ENCODE assay signal across 29 cellular contexts in genomic region chr4:133801858-133802257, GRCh38.
DNase-seq lines count a peak whose midpoint lies in the region; ATAC-seq and TF ChIP-seq lines count a peak whose summit lies in the region.
"Had no signal": no experiment of that assay in that cellular context is flagged by ENCODE, and none has a peak within 500 bp of the region (broad histone marks: within the 10 kb centered on the region; RNA-seq: fewer than 3 reads in every experiment).

No MANE protein-coding gene starts in this region.

- H2BK12ac ChIP-seq in H9 (ENCODE audit: insufficient read length, low read depth, low read length) (no peak overlapping the region), neuronal stem cell (ENCODE audit: low read length) (no peak overlapping the region)

- H3K23me2 ChIP-seq in H9 (ENCODE audit: insufficient read length, low read depth, low read length, poor library complexity, severe bottlenecking) = no peaks in the 10 kb centered on the region

- TF ChIP-seq CTCF in H9 (conservative IDR thresholded peaks at IDR 0.05) = no peak
- TF ChIP-seq CTCF in endodermal cell (conservative IDR thresholded peaks at IDR 0.05) = no peak

- H3K4me1 Mint-ChIP-seq in H9 = peaks cover 19 to 22% of the 10 kb centered on the region in 2 experiments
- H3K4me1 Mint-ChIP-seq in endodermal cell = peaks cover 2% of the 10 kb centered on the region
- H3K4me1 Mint-ChIP-seq: central memory CD8-positive, alpha-beta T cell; nephron; stimulated activated effector memory CD8-positive, alpha-beta T cell treated with anti-CD3 and anti-CD28 coated beads, Interleukin-12 subunit alpha, Interleukin-12 subunit beta, amount 100 ng/mL, for 72 hours; T-helper 17 cell had no signal

- no peaks in the 10 kb centered on the region for H4K20me1 ChIP-seq in H9 (ENCODE audit: control insufficient read depth, insufficient read depth, insufficient read length)

- H3K4ac ChIP-seq in H9 (ENCODE audit: low read depth, low read length) (no peak overlapping the region), neuronal stem cell (ENCODE audit: low read length) (no peak overlapping the region)

- H3K4me3 Mint-ChIP-seq in H9 (no peak overlapping the region), endodermal cell (no peak overlapping the region)
- H3K4me3 Mint-ChIP-seq: activated CD8-positive, alpha-beta T cell treated with anti-CD3 and anti-CD28 coated beads, Interleukin-2, amount 10 ng/mL, durations not matched to agents 7 days and 5 days; activated naive CD8-positive, alpha-beta T cell; central memory CD8-positive, alpha-beta T cell; nephron; stimulated activated effector memory CD8-positive, alpha-beta T cell treated with anti-CD3 and anti-CD28 coated beads, Interleukin-12 subunit alpha, Interleukin-12 subunit beta, amount 100 ng/mL, for 72 hours; T-helper 17 cell; type B pancreatic cell had no signal

- H3K36me3 ChIP-seq in endodermal cell (ENCODE audit: control insufficient read depth, insufficient read depth, low read length) = no peaks in the 10 kb centered on the region
- H3K36me3 ChIP-seq in neuronal stem cell (replicated peaks in 1 of 2; ENCODE audit: control insufficient read depth in 2 of 2, insufficient read depth in 2 of 2, low read length in 2 of 2) = no peaks in the 10 kb centered on the region
- H3K36me3 ChIP-seq: right atrium auricular region had no signal

- H4K91ac ChIP-seq in H9 (ENCODE audit: insufficient read length, low read depth, low read length) (no peak overlapping the region), neuronal stem cell (ENCODE audit: low read depth, low read length, poor library complexity) (no peak overlapping the region)

- no peak overlapping the region for H4K8ac ChIP-seq in H9 (replicated peaks; ENCODE audit: insufficient read length, low read depth, low read length)
- no peak overlapping the region for H4K8ac ChIP-seq in neuronal stem cell (ENCODE audit: low read depth, low read length)

- H3K36me3 Mint-ChIP-seq in H9 (ENCODE audit: insufficient read depth in 1 of 3, low read depth in 3 of 3) (no peaks in the 10 kb centered on the region), endodermal cell (ENCODE audit: low read depth) (no peaks in the 10 kb centered on the region)
- H3K36me3 Mint-ChIP-seq: activated naive CD8-positive, alpha-beta T cell; stimulated activated effector memory CD8-positive, alpha-beta T cell treated with anti-CD3 and anti-CD28 coated beads, Interleukin-12 subunit alpha, Interleukin-12 subunit beta, amount 100 ng/mL, for 72 hours; type B pancreatic cell had no signal

- H2BK15ac ChIP-seq in H9 (ENCODE audit: low read depth, low read length) = no peak overlapping the region
- no peak overlapping the region for H2BK15ac ChIP-seq in neuronal stem cell (ENCODE audit: low read length)

- H3K27me3 Mint-ChIP-seq in H9 (ENCODE audit: low read depth) (no peaks in the 10 kb centered on the region), endodermal cell (ENCODE audit: insufficient read depth) (no peaks in the 10 kb centered on the region)
- H3K27me3 Mint-ChIP-seq: activated naive CD8-positive, alpha-beta T cell; central memory CD8-positive, alpha-beta T cell; T-helper 17 cell; type B pancreatic cell had no signal

- no peak overlapping the region for H3K56ac ChIP-seq in H9 (ENCODE audit: insufficient read length, low read depth, low read length)

- H4K5ac ChIP-seq in H9 (ENCODE audit: insufficient read length, low read depth, low read length) = no peak overlapping the region

- H3K79me2 ChIP-seq in H9 (ENCODE audit: insufficient read depth, low read length) = no peaks in the 10 kb centered on the region
- H3K79me2 ChIP-seq: parathyroid adenoma had no signal

- no peak overlapping the region for H3K4me2 ChIP-seq in H9 (ENCODE audit: insufficient read depth, insufficient read length, low read length)
- H3K4me2 ChIP-seq in neuronal stem cell (ENCODE audit: insufficient read depth, low read length, poor library complexity, severe bottlenecking) = no peak overlapping the region
- H3K4me2 ChIP-seq: KMS-11 had no signal

- H3K27ac Mint-ChIP-seq in H9 (peak overlapping the region; percentile 81 to 91 (median 87); a peak in 5 of 7 replicates), endodermal cell (peak overlapping the region; percentile 76)
- H3K27ac Mint-ChIP-seq: activated CD8-positive, alpha-beta T cell treated with anti-CD3 and anti-CD28 coated beads, Interleukin-2, amount 10 ng/mL, durations not matched to agents 7 days and 5 days; activated naive CD8-positive, alpha-beta T cell; nephron; stimulated activated effector memory CD8-positive, alpha-beta T cell treated with anti-CD3 and anti-CD28 coated beads, Interleukin-12 subunit alpha, Interleukin-12 subunit beta, amount 100 ng/mL, for 72 hours; T-helper 17 cell; type B pancreatic cell had no signal

- H3K9ac ChIP-seq in H9 (ENCODE audit: extremely low read depth, insufficient read length, low read length) (no peak overlapping the region), endodermal cell (ENCODE audit: extremely low read depth, low read length, poor library complexity, severe bottlenecking) (no peak overlapping the region), neuronal stem cell (ENCODE audit: low read depth, low read length, poor library complexity) (no peak overlapping the region)
- H3K9ac ChIP-seq: KMS-11, parathyroid adenoma had no signal

- H3K14ac ChIP-seq in H9 (ENCODE audit: insufficient read depth, low read length) (no peak overlapping the region), neuronal stem cell (ENCODE audit: low read length) (no peak overlapping the region)

- H3K4me3 ChIP-seq in endodermal cell (ENCODE audit: low read length) (no peak overlapping the region), neuronal stem cell (ENCODE audit: low read length in 2 of 2) (no peak overlapping the region)
- H3K4me3 ChIP-seq: right atrium auricular region, SK-N-MC had no signal

- H3K23ac ChIP-seq in H9 (ENCODE audit: insufficient read length, low read depth, low read length) = no peak overlapping the region
- H3K23ac ChIP-seq in neuronal stem cell (ENCODE audit: low read depth, low read length, poor library complexity) = no peak overlapping the region

- no peaks in the 10 kb centered on the region for H3K9me3 ChIP-seq in H9 (ENCODE audit: control insufficient read depth, low read depth, low read length)
- no peaks in the 10 kb centered on the region for H3K9me3 ChIP-seq in endodermal cell (ENCODE audit: control insufficient read depth, low read length)
- H3K9me3 ChIP-seq in neuronal stem cell (replicated peaks in 1 of 2; ENCODE audit: control insufficient read depth in 2 of 2, insufficient read depth in 1 of 2, low read depth in 1 of 2, low read length in 2 of 2) = no peaks in the 10 kb centered on the region
- H3K9me3 ChIP-seq: right atrium auricular region had no signal

- H3K18ac ChIP-seq in H9 (ENCODE audit: insufficient read length, low read depth, low read length) (no peak overlapping the region), neuronal stem cell (ENCODE audit: low read length) (no peak overlapping the region)

- H3K79me1 ChIP-seq in H9 (ENCODE audit: insufficient read depth, low read depth, low read length, poor library complexity, severe bottlenecking) = no peaks in the 10 kb centered on the region
- no peaks in the 10 kb centered on the region for H3K79me1 ChIP-seq in neuronal stem cell (ENCODE audit: low read depth, low read length)

- H3K9me3 Mint-ChIP-seq in H9 (no peaks in the 10 kb centered on the region), endodermal cell (no peaks in the 10 kb centered on the region)
- H3K9me3 Mint-ChIP-seq: nephron, type B pancreatic cell had no signal

- ATAC-seq in GM19324 (IDR thresholded peaks at IDR 0.05; ENCODE audit: low FRiP score, unreplicated experiment) = no peak
- ATAC-seq: activated CD8-positive, alpha-beta T cell treated with anti-CD3 and anti-CD28 coated beads, Interleukin-2, amount 10 ng/mL, durations not matched to agents 7 days and 5 days; stimulated activated effector memory CD8-positive, alpha-beta T cell treated with anti-CD3 and anti-CD28 coated beads, Interleukin-12 subunit alpha, Interleukin-12 subunit beta, amount 100 ng/mL, for 72 hours; T-helper 17 cell had no signal

- H2AK5ac ChIP-seq in H9 (ENCODE audit: insufficient read length, low read length) (no peak overlapping the region), neuronal stem cell (ENCODE audit: low read depth, low read length) (no peak overlapping the region)

- H3K27me3 ChIP-seq in H9 (ENCODE audit: insufficient read depth, low read length) (no peaks in the 10 kb centered on the region), endodermal cell (ENCODE audit: control insufficient read depth, insufficient read depth, low read length, poor library complexity, severe bottlenecking) (no peaks in the 10 kb centered on the region), neuronal stem cell (ENCODE audit: control insufficient read depth in 3 of 3, insufficient read depth in 3 of 3, low read depth in 1 of 3, low read length in 3 of 3) (no peaks in the 10 kb centered on the region)
- H3K27me3 ChIP-seq: right atrium auricular region had no signal

- H3K4me1 ChIP-seq in H9 (ENCODE audit: insufficient read depth, low read length) = no peaks in the 10 kb centered on the region
- no peaks in the 10 kb centered on the region for H3K4me1 ChIP-seq in endodermal cell (ENCODE audit: control insufficient read depth, insufficient read depth, low read length)
- peaks cover 0 to 18% of the 10 kb centered on the region in 2 donors for H3K4me1 ChIP-seq in neuronal stem cell (ENCODE audit: control insufficient read depth in 2 of 2, insufficient read depth in 1 of 2, low read depth in 1 of 2, low read length in 2 of 2)
- H3K4me1 ChIP-seq: parathyroid adenoma, right atrium auricular region had no signal

- H2BK120ac ChIP-seq in H9 (ENCODE audit: low read depth, low read length, poor library complexity, severe bottlenecking) (no peak overlapping the region), neuronal stem cell (ENCODE audit: low read depth, low read length) (no peak overlapping the region)

- no peak overlapping the region for H3T11ph ChIP-seq in H9 (ENCODE audit: low read length)

- no peak for DNase-seq in H9
- peak; percentile 24 for DNase-seq in NCI-H69 (lab: John Stamatoyannopoulos, UW)
- DNase-seq in endodermal cell = no peak
- peak; percentile 39 for DNase-seq in neuronal stem cell (ENCODE audit: low spot score)
- DNase-seq in NK-92 (lab: John Stamatoyannopoulos, UW; ENCODE audit: unreplicated experiment) = no peak
- no peak for DNase-seq in SKM-1 treated with dmso at 0.1 percent for 144 hours (lab: John Stamatoyannopoulos, UW; ENCODE audit: unreplicated experiment)
- DNase-seq in NCI-H187 treated with DMSO at 0.1 percent for 48 hours (lab: John Stamatoyannopoulos, UW) = no peak
- DNase-seq: ACHN; activated CD8-positive, alpha-beta T cell treated with anti-CD3 and anti-CD28 coated beads, Interleukin-2, amount 10 ng/mL, durations not matched to agents 7 days and 5 days; activated T-cell treated with anti-CD3 and anti-CD28 coated beads for 4 hours; GDM1; kidney; NCI-H1436 treated with DMSO at 0.1 percent for 48 hours; NCI-H2107; NCI-H524; RPMI8226; stimulated activated CD4-positive, alpha-beta T cell treated with anti-CD3 and anti-CD28 coated beads, Interleukin-4, amount 100 ng/mL, for 1 hour; substantia nigra; T-helper 17 cell had no signal

- H2BK5ac ChIP-seq in H9 (ENCODE audit: insufficient read length, low read length) (no peak overlapping the region), neuronal stem cell (ENCODE audit: low read length) (no peak overlapping the region)

- H2BK20ac ChIP-seq in H9 (ENCODE audit: low read depth, low read length, poor library complexity, severe bottlenecking) = no peak overlapping the region

- H2AFZ ChIP-seq in H9 (ENCODE audit: low read length) (no peak overlapping the region), neuronal stem cell (ENCODE audit: low read length) (no peak overlapping the region)
- H2AFZ ChIP-seq: parathyroid adenoma had no signal

- H3K27ac ChIP-seq in H9 (ENCODE audit: insufficient read length, low read depth, low read length) (no peak overlapping the region), endodermal cell (ENCODE audit: low read depth, low read length) (no peak overlapping the region), neuronal stem cell (replicated peaks; ENCODE audit: low read length) (no peak overlapping the region)
- H3K27ac ChIP-seq: KMS-11, parathyroid adenoma, right atrium auricular region, SK-N-MC had no signal

Comparison
In these comparisons a context has a peak if more than half of its experiments do, and no peak if none do; other contexts are left out.
1. DNase-seq: peak in NCI-H69 (single experiment) and neuronal stem cell (single experiment); none in H9 (single experiment), endodermal cell (single experiment), NK-92 (single experiment), SKM-1 treated with dmso at 0.1 percent for 144 hours (single experiment) and NCI-H187 treated with DMSO at 0.1 percent for 48 hours (single experiment).